Comparison of ENCODE assay signal across 8 cellular contexts in the genomic region with DNA sequence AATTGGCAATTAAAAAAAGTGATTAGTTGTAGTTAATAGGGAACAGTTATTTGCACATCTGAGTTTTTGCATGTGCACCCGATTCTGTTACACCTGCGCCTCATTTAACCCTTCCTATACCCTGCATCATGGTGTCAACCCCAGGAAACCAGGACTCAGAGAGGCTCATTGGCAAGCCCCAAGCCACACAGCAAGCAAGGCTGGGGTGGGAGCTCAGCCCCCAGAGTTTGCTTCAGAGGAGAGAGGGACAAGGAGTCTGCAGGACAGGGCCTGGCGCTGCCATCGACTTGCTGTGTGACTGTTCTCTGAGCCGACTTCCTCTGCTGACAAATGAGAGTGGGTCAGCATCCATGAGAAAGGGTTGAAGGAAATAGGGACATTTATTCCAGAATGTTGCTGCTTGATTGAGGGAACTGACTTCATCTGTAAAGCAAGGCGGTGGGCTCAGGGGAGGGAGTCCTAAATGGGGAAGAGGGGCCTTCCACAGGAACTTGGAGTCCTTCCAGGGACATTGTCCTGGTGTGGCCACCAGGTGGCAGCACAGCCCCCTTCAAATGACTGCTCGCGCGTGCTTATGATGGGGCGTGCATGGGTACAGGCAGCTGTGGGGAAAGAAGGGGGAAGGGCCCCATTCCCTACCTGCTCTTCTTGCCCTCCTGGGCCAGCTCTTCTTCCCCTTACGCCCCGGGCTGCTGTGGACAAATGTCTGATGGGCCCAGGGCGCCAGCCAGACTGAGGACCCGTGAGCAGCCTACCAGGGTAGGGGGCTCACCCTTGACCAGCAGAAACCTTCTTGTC. TPM values are rescaled to one million over a fixed set of nuclear protein-coding genes. Genes with fewer than 3 reads are reported as not detected.
DNase-seq lines count a peak whose midpoint lies in the region; ATAC-seq and TF ChIP-seq lines count a peak whose summit lies in the region.

No MANE protein-coding gene starts in this region.

- no peak overlapping the region for H3K18ac ChIP-seq in IMR-90 (ENCODE audit: low read depth, low read length)

- no peak overlapping the region for H2BK120ac ChIP-seq in IMR-90 (ENCODE audit: low read depth, low read length)

- POLR2A ChIA-PET in CD4-positive, alpha-beta T cell (lab: Charles Lee) = interaction anchor here (0.9 kb wide), 1 partner anchor 85 kb away, joined by 3 read pairs; no protein-coding TSS in a partner anchor
- POLR2A ChIA-PET in IMR-90 (lab: Charles Lee; ENCODE audit: unreplicated experiment) = interaction anchor here (0.6 kb wide), 1 partner anchor 142 kb away, joined by 3 read pairs; no protein-coding TSS in a partner anchor
- POLR2A ChIA-PET in naive thymus-derived CD8-positive, alpha-beta T cell (lab: Charles Lee) = interaction anchor here (1.3 to 1.9 kb wide), 2 partner anchors 142 to 287 kb away, joined by 4 to 7 read pairs; no protein-coding TSS in a partner anchor

- peak; percentile 80 for ATAC-seq in CD4-positive, alpha-beta T cell (ENCODE audit: poor library complexity)
- ATAC-seq in IMR-90 (ENCODE audit: low read depth) (peak; percentile 42), esophagus mucosa (peak; percentile 70), GM18520 (IDR thresholded peaks at IDR 0.05; ENCODE audit: unreplicated experiment) (no peak)
- ATAC-seq in naive thymus-derived CD8-positive, alpha-beta T cell = peak; percentile 79 to 86
- peak; percentile 77 to 83 for ATAC-seq in stimulated activated naive B cell treated with anti-CD40 and anti-IgM and Interleukin-4, amounts not matched to agents 10 μg/mL and 1 μg/mL and 100 μg/mL, for 72 hours (replicated peaks)

- no peaks in the 10 kb centered on the region for H3K27me3 Mint-ChIP-seq in CD4-positive, alpha-beta T cell
- peaks cover 0 to 5% (median 0%) of the 10 kb centered on the region in 5 donors for H3K27me3 Mint-ChIP-seq in naive thymus-derived CD8-positive, alpha-beta T cell
- H3K27me3 Mint-ChIP-seq in stimulated activated naive B cell treated with anti-CD40 and anti-IgM and Interleukin-4, amounts not matched to agents 10 μg/mL and 1 μg/mL and 100 μg/mL, for 72 hours = no peaks in the 10 kb centered on the region

- no peaks in the 10 kb centered on the region for H3K27me3 ChIP-seq in CD4-positive, alpha-beta T cell (ENCODE audit: control insufficient read depth, insufficient read depth, low read length)
- H3K27me3 ChIP-seq in IMR-90 (ENCODE audit: control insufficient read depth, insufficient read depth, low read length) (no peaks in the 10 kb centered on the region), OCI-LY3 (ENCODE audit: low read depth, low read length) (no peaks in the 10 kb centered on the region)

- no peak overlapping the region for H2AK5ac ChIP-seq in IMR-90 (ENCODE audit: low read depth, low read length)

- H3K4me2 ChIP-seq in IMR-90 (ENCODE audit: low read depth, low read length) (no peak overlapping the region), OCI-LY3 (ENCODE audit: low read length) (peak overlapping the region; percentile 69)

- dilution Hi-C loops in IMR-90 (cut with HindIII; ENCODE audit: low sequenced_read_pairs, unreplicated experiment) = no loop called here

- peaks cover 3% of the 10 kb centered on the region for H3K4me1 ChIP-seq in IMR-90 (ENCODE audit: control insufficient read depth, insufficient read depth, low read length)
- H3K4me1 ChIP-seq in OCI-LY3 (ENCODE audit: low read length) = peaks cover 9% of the 10 kb centered on the region; the same call in 1 of the 2 replicates

- peak overlapping the region; percentile 81 for H2AFZ ChIP-seq in IMR-90 (replicated peaks; ENCODE audit: low read length, poor library complexity)
- peak overlapping the region; percentile 67; the same call in 1 of the 2 replicates for H2AFZ ChIP-seq in OCI-LY3 (ENCODE audit: low read depth, low read length)

- no peak overlapping the region for H4K5ac ChIP-seq in IMR-90 (ENCODE audit: low read depth, low read length)

- no peak overlapping the region for H3K27ac Mint-ChIP-seq in CD4-positive, alpha-beta T cell
- peak overlapping the region in 2 of 10 donors; percentile 24 to 45 for H3K27ac Mint-ChIP-seq in naive thymus-derived CD8-positive, alpha-beta T cell
- no peak overlapping the region for H3K27ac Mint-ChIP-seq in stimulated activated naive B cell treated with anti-CD40 and anti-IgM and Interleukin-4, amounts not matched to agents 10 μg/mL and 1 μg/mL and 100 μg/mL, for 72 hours

- no peak overlapping the region for H2AK9ac ChIP-seq in IMR-90 (replicated peaks; ENCODE audit: low read depth, low read length, poor library complexity)

- no peaks in the 10 kb centered on the region for H3K4me1 Mint-ChIP-seq in CD4-positive, alpha-beta T cell (ENCODE audit: low read depth)
- H3K4me1 Mint-ChIP-seq in naive thymus-derived CD8-positive, alpha-beta T cell = peaks cover 5 to 11% (median 8%) of the 10 kb centered on the region in 4 donors
- H3K4me1 Mint-ChIP-seq in stimulated activated naive B cell treated with anti-CD40 and anti-IgM and Interleukin-4, amounts not matched to agents 10 μg/mL and 1 μg/mL and 100 μg/mL, for 72 hours = peaks cover 4 to 6% of the 10 kb centered on the region in 2 donors

- no peak overlapping the region for H4K91ac ChIP-seq in IMR-90 (ENCODE audit: insufficient read depth, low read depth, low read length)

- no peak overlapping the region for H2BK5ac ChIP-seq in IMR-90 (ENCODE audit: low read depth, low read length, poor library complexity, severe bottlenecking)

- H3K56ac ChIP-seq in IMR-90 (ENCODE audit: extremely low read depth, insufficient read depth, low read length) = no peak overlapping the region

- no TSS peak for BruUV-seq in IMR-90 (replicated peaks; lab: Mats Ljungman, UMichigan)

- H4K20me1 ChIP-seq in IMR-90 (ENCODE audit: insufficient read depth, low read length) (no peaks in the 10 kb centered on the region; the same call in 1 of the 2 replicates), OCI-LY3 (ENCODE audit: insufficient read depth, low read length) (no peaks in the 10 kb centered on the region)

- no peaks in the 10 kb centered on the region for H3K79me1 ChIP-seq in IMR-90 (ENCODE audit: low read depth in 1 of 2, low read length in 2 of 2)

- H3K9ac ChIP-seq in IMR-90 (ENCODE audit: low read depth, low read length) (no peak overlapping the region), OCI-LY3 (ENCODE audit: low read length) (no peak overlapping the region)

- peak; percentile 81 for TF ChIP-seq RAD21 in IMR-90 (IDR thresholded peaks at IDR 0.05; ENCODE audit: low read length)

- no peak overlapping the region for H4K8ac ChIP-seq in IMR-90 (ENCODE audit: low read depth in 2 of 2, low read length in 2 of 2)

- H3K9me1 ChIP-seq in IMR-90 (ENCODE audit: insufficient read depth, low read length) = no peaks in the 10 kb centered on the region

- no peak overlapping the region for H3K4ac ChIP-seq in IMR-90 (ENCODE audit: low read depth, low read length)

- H3K27ac ChIP-seq in CD4-positive, alpha-beta T cell (ENCODE audit: low read depth, low read length) = no peak overlapping the region
- no peak overlapping the region for H3K27ac ChIP-seq in IMR-90 (ENCODE audit: insufficient read depth, low read length)
- no peak overlapping the region for H3K27ac ChIP-seq in OCI-LY3 (ENCODE audit: low read length)

- WGBS in IMR-90 (ENCODE audit: extremely low coverage in 2 of 2, insufficient read length in 1 of 2), 2 experiments = 75% methylated on average over 4 of the region's 14 CpGs; no CpG with 5 or more reads in 1 of the 2 experiments

- no peaks in the 10 kb centered on the region for H3K9me3 ChIP-seq in CD4-positive, alpha-beta T cell (ENCODE audit: control insufficient read depth, low read length)
- H3K9me3 ChIP-seq in IMR-90 (ENCODE audit: control insufficient read depth, insufficient read depth, low read length) (0 out of 2 replicates have a peak, but pooled peaks cover 4% of the 10 kb centered on the region), OCI-LY3 (ENCODE audit: insufficient read depth, low read length) (no peaks in the 10 kb centered on the region)

- in situ Hi-C loops in IMR-90 (cut with MboI; ENCODE audit: low sequenced_read_pairs) = loop anchor here (5.0 to 25.0 kb wide), 4 partner anchors 143 to 533 kb away; a partner anchor contains a TSS

- H3K36me3 ChIP-seq in IMR-90 (ENCODE audit: control insufficient read depth, insufficient read depth, low read length) (no peaks in the 10 kb centered on the region), OCI-LY3 (replicated peaks; ENCODE audit: low read depth, low read length) (no peaks in the 10 kb centered on the region)

- CTCF ChIA-PET in CD4-positive, alpha-beta T cell (lab: Charles Lee) = interaction anchor here (1.2 to 3.2 kb wide), 6 partner anchors 12 to 287 kb away, joined by 3 to 22 read pairs (median 4); a partner anchor contains a TSS
- CTCF ChIA-PET in IMR-90 (lab: Yijun Ruan, JAX) = interaction anchor here (2.2 kb wide), 1 partner anchor 287 kb away, joined by 16 read pairs; no protein-coding TSS in a partner anchor

- intact Hi-C loops in CD4-positive, alpha-beta T cell (cut with DNase I, micrococcal nuclease) = loop anchor here (1.0 to 5.0 kb wide), 5 partner anchors 86 to 683 kb away; a partner anchor contains a TSS
- intact Hi-C loops in IMR-90 (cut with micrococcal nuclease) = loop anchor here (10.0 kb wide), 2 partner anchors 390 to 680 kb away; a partner anchor contains a TSS

- DNase-seq in CD4-positive, alpha-beta T cell = peak; percentile 64 to 80 (median 70)
- DNase-seq in IMR-90 = peak; percentile 60
- peak; percentile 67 for DNase-seq in activated T-cell treated with anti-CD3 and anti-CD28 coated beads for 24 hours (ENCODE audit: low read depth)
- DNase-seq in naive thymus-derived CD8-positive, alpha-beta T cell = peak; percentile 64 to 86 (median 75)
- DNase-seq in stimulated activated naive B cell treated with anti-CD40 and anti-IgM and Interleukin-4, amounts not matched to agents 10 μg/mL and 1 μg/mL and 100 μg/mL, for 72 hours = peak; percentile 55

- no peak overlapping the region for H2BK20ac ChIP-seq in IMR-90 (ENCODE audit: low read depth, low read length)

- peak; percentile 88 for TF ChIP-seq CTCF in CD4-positive, alpha-beta T cell (IDR thresholded peaks at IDR 0.05)
- TF ChIP-seq CTCF in IMR-90 (conservative IDR thresholded peaks at IDR 0.05; ENCODE audit: low read depth, low read length) (peak; percentile 78), OCI-LY3 (IDR thresholded peaks at IDR 0.05; ENCODE audit: low read depth, low read length) (peak; percentile 74)

- H3K4me3 Mint-ChIP-seq in CD4-positive, alpha-beta T cell = no peak overlapping the region
- H3K4me3 Mint-ChIP-seq in naive thymus-derived CD8-positive, alpha-beta T cell = no peak overlapping the region
- no peak overlapping the region for H3K4me3 Mint-ChIP-seq in stimulated activated naive B cell treated with anti-CD40 and anti-IgM and Interleukin-4, amounts not matched to agents 10 μg/mL and 1 μg/mL and 100 μg/mL, for 72 hours

- H3K4me3 ChIP-seq in IMR-90 (ENCODE audit: insufficient read depth, low read depth, low read length) = no peak overlapping the region
- peak overlapping the region; percentile 44 for H3K4me3 ChIP-seq in OCI-LY3 (ENCODE audit: low read length)

- no peak overlapping the region for H3K23ac ChIP-seq in IMR-90 (ENCODE audit: low read depth, low read length)

- no peaks in the 10 kb centered on the region for H3K36me3 Mint-ChIP-seq in CD4-positive, alpha-beta T cell (ENCODE audit: low read depth)
- peaks cover 0 to 5% (median 4%) of the 10 kb centered on the region in 3 donors for H3K36me3 Mint-ChIP-seq in naive thymus-derived CD8-positive, alpha-beta T cell
- peaks cover 0 to 3% of the 10 kb centered on the region in 2 donors for H3K36me3 Mint-ChIP-seq in stimulated activated naive B cell treated with anti-CD40 and anti-IgM and Interleukin-4, amounts not matched to agents 10 μg/mL and 1 μg/mL and 100 μg/mL, for 72 hours

- no peak overlapping the region for H2BK15ac ChIP-seq in IMR-90 (ENCODE audit: low read depth, low read length)

- no peaks in the 10 kb centered on the region for H3K79me2 ChIP-seq in OCI-LY3 (ENCODE audit: low read length)

- no peak for TF ChIP-seq POLR2A in IMR-90 (IDR thresholded peaks at IDR 0.05; ENCODE audit: low read depth, low read length)

- H3K9me3 Mint-ChIP-seq in CD4-positive, alpha-beta T cell = no peaks in the 10 kb centered on the region
- peaks cover 0 to 11% (median 6%) of the 10 kb centered on the region in 9 donors for H3K9me3 Mint-ChIP-seq in naive thymus-derived CD8-positive, alpha-beta T cell
- H3K9me3 Mint-ChIP-seq in stimulated activated naive B cell treated with anti-CD40 and anti-IgM and Interleukin-4, amounts not matched to agents 10 μg/mL and 1 μg/mL and 100 μg/mL, for 72 hours = peaks cover 2 to 4% of the 10 kb centered on the region in 2 donors

- H3K14ac ChIP-seq in IMR-90 (replicated peaks; ENCODE audit: low read depth, low read length) = no peak overlapping the region

RNA-seq across cellular contexts. Expression of a gene that starts 51.6 kb away (rescaled TPM):
- total RNA-seq in CD4-positive, alpha-beta T cell = 1 to 10 TPM; 1.8 to 2.9 TPM
- total RNA-seq in IMR-90 (2012; rRNA removed) (0.18 and 0.28 TPM in 2 replicates), esophagus mucosa (0.64 TPM)
- 0.32 and 0.55 TPM in 2 replicates for polyA plus RNA-seq in IMR-90 (2012; rRNA removed)
- polyA plus RNA-seq in IMR-90 (2012; cell fraction: cytosol; rRNA removed) = 0.11 and 0.51 TPM in 2 replicates
- 0.45 and 1.1 TPM in 2 replicates for polyA plus RNA-seq in IMR-90 (2012; cell fraction: nucleus; rRNA removed; ENCODE audit: low replicate concordance)
- 1 to 10 TPM; 1.8 to 2.9 TPM for total RNA-seq in naive thymus-derived CD8-positive, alpha-beta T cell
- 1 to 10 TPM; 1.5 to 5.5 (median 1.9) TPM for polyA plus RNA-seq in naive thymus-derived CD8-positive, alpha-beta T cell
